37 cellular contexts compared by ENCODE assay signal in the genomic region with DNA sequence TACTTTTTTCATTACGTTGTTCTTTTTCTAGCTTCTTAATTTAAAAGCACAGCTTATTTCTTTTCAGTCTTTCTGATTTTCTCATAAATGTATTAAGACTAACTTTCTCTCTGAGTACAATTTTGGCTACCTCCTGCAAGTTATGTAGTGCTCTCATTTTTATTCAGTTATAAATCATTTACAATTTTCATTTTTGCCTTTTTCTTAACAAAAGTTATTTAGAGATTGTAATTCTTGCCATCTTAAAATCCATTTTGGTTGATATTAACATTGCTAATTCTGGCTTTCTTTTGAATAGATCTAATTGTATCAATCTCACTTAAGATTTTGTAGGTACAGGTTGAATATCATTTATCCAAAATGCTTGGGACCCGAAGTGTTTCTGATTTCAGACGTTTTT.
"Had no signal": no experiment of that assay in that cellular context is flagged by ENCODE, and none has a peak within 500 bp of the region (broad histone marks: within the 10 kb centered on the region; RNA-seq: fewer than 3 reads in every experiment).

No MANE protein-coding gene starts in this region.

- H3K27ac ChIP-seq: adrenal gland, ascending aorta, body of pancreas, brain microvascular endothelial cell, breast epithelium, cardiac muscle cell had no signal

- H3K4me1 ChIP-seq: adrenal gland, ascending aorta, body of pancreas, breast epithelium had no signal

- H3K4me3 Mint-ChIP-seq: activated naive CD4-positive, alpha-beta T cell treated with anti-CD3 and anti-CD28 coated beads for 36 hours; activated naive CD4-positive, alpha-beta T cell treated with anti-CD3 and anti-CD28 coated beads, Interleukin-2, amount 10 ng/mL, durations not matched to agents 7 days and 5 days; activated naive CD4-positive, alpha-beta T cell treated with anti-CD3 and anti-CD28 coated beads, Interleukin-2, amount 50 U/mL, for 24 hours; activated naive CD8-positive, alpha-beta T cell; activated naive CD8-positive, alpha-beta T cell treated with anti-CD3 and anti-CD28 coated beads for 36 hours; activated naive CD8-positive, alpha-beta T cell treated with anti-CD3 and anti-CD28 coated beads, Interleukin-2, amount 10 ng/mL, durations not matched to agents 7 days and 5 days; activated naive CD8-positive, alpha-beta T cell treated with anti-CD3 and anti-CD28 coated beads, Interleukin-2, amount 50 U/mL, for 24 hours; activated T-cell treated with anti-CD3 and anti-CD28 coated beads, Interleukin-2, amount 50 U/mL, for 24 hours; activated T-cell treated with anti-CD3 and anti-CD28 coated beads, Interleukin-2, amount 50 U/mL, for 4 hours; activated T-cell treated with anti-CD3 and anti-CD28 coated beads, Interleukin-2, amount 50 U/mL, for 72 hours; activated T-helper 1 cell treated with anti-CD3 and anti-CD28 coated beads, Interleukin-12 subunit alpha, Interleukin-12 subunit beta, Interleukin-2, Interleukin-4 antibody, amounts not matched to agents 30 ng/mL and 10 ng/mL and 1 ng/mL, durations not matched to agents 14 hours and 24 hours and 36 hours; activated T-helper 17 cell treated with anti-CD3 and anti-CD28 coated beads, Interleukin-2, amount 50 U/mL, for 72 hours; brain; central memory CD8-positive, alpha-beta T cell had no signal

- H3K9me3 ChIP-seq: adrenal gland, ascending aorta, body of pancreas, breast epithelium had no signal

- H3K27me3 ChIP-seq: ascending aorta, body of pancreas, breast epithelium had no signal

- H3K9me3 Mint-ChIP-seq: activated naive CD4-positive, alpha-beta T cell treated with anti-CD3 and anti-CD28 coated beads for 36 hours; activated naive CD4-positive, alpha-beta T cell treated with anti-CD3 and anti-CD28 coated beads, Interleukin-2, amount 10 ng/mL, durations not matched to agents 7 days and 5 days; activated naive CD4-positive, alpha-beta T cell treated with anti-CD3 and anti-CD28 coated beads, Interleukin-2, amount 50 U/mL, for 24 hours; activated naive CD4-positive, alpha-beta T cell treated with anti-CD3 and anti-CD28 coated beads, Interleukin-2, amount 50 U/mL, for 72 hours; activated naive CD8-positive, alpha-beta T cell treated with anti-CD3 and anti-CD28 coated beads for 36 hours; activated naive CD8-positive, alpha-beta T cell treated with anti-CD3 and anti-CD28 coated beads, Interleukin-2, amount 10 ng/mL, durations not matched to agents 7 days and 5 days; activated naive CD8-positive, alpha-beta T cell treated with anti-CD3 and anti-CD28 coated beads, Interleukin-2, amount 50 U/mL, for 24 hours; activated T-cell treated with anti-CD3 and anti-CD28 coated beads, Interleukin-2, amount 50 U/mL, for 24 hours; activated T-cell treated with anti-CD3 and anti-CD28 coated beads, Interleukin-2, amount 50 U/mL, for 4 hours; activated T-cell treated with anti-CD3 and anti-CD28 coated beads, Interleukin-2, amount 50 U/mL, for 72 hours; activated T-helper 1 cell treated with anti-CD3 and anti-CD28 coated beads, Interleukin-12 subunit alpha, Interleukin-12 subunit beta, Interleukin-2, Interleukin-4 antibody, amounts not matched to agents 30 ng/mL and 10 ng/mL and 1 ng/mL, durations not matched to agents 14 hours and 24 hours and 36 hours; activated T-helper 17 cell treated with anti-CD3 and anti-CD28 coated beads, Interleukin-2, amount 50 U/mL, for 72 hours; activated T-helper 2 cell treated with anti-CD3 and anti-CD28 coated beads, Interferon-gamma antibody, Interleukin-2, Interleukin-4, amounts not matched to agents 10 μg/mL and 5 μg/mL and 100 μg/mL, durations not matched to agents 14 hours and 24 hours and 36 hours; central memory CD8-positive, alpha-beta T cell had no signal

- H3K27me3 Mint-ChIP-seq: activated naive CD4-positive, alpha-beta T cell treated with anti-CD3 and anti-CD28 coated beads, Interleukin-2, amount 50 U/mL, for 24 hours; activated naive CD8-positive, alpha-beta T cell treated with anti-CD3 and anti-CD28 coated beads for 36 hours; central memory CD8-positive, alpha-beta T cell had no signal

- ATAC-seq: activated naive CD4-positive, alpha-beta T cell treated with anti-CD3 and anti-CD28 coated beads, Interleukin-2, amount 50 U/mL, for 72 hours; activated naive CD8-positive, alpha-beta T cell treated with anti-CD3 and anti-CD28 coated beads, Interleukin-2, amount 50 U/mL, for 24 hours; activated T-cell treated with anti-CD3 and anti-CD28 coated beads, Interleukin-2, amount 50 U/mL, for 4 hours; activated T-cell treated with anti-CD3 and anti-CD28 coated beads, Interleukin-2, amount 50 U/mL, for 72 hours; activated T-helper 17 cell treated with anti-CD3 and anti-CD28 coated beads, Interleukin-2, amount 50 U/mL, for 72 hours; body of pancreas had no signal

- H3K27ac Mint-ChIP-seq: activated naive CD4-positive, alpha-beta T cell treated with anti-CD3 and anti-CD28 coated beads for 36 hours; activated naive CD4-positive, alpha-beta T cell treated with anti-CD3 and anti-CD28 coated beads, Interleukin-2, amount 10 ng/mL, durations not matched to agents 7 days and 5 days; activated naive CD4-positive, alpha-beta T cell treated with anti-CD3 and anti-CD28 coated beads, Interleukin-2, amount 50 U/mL, for 24 hours; activated naive CD4-positive, alpha-beta T cell treated with anti-CD3 and anti-CD28 coated beads, Interleukin-2, amount 50 U/mL, for 72 hours; activated naive CD8-positive, alpha-beta T cell; activated naive CD8-positive, alpha-beta T cell treated with anti-CD3 and anti-CD28 coated beads for 36 hours; activated naive CD8-positive, alpha-beta T cell treated with anti-CD3 and anti-CD28 coated beads, Interleukin-2, amount 10 ng/mL, durations not matched to agents 7 days and 5 days; activated naive CD8-positive, alpha-beta T cell treated with anti-CD3 and anti-CD28 coated beads, Interleukin-2, amount 50 U/mL, for 24 hours; activated T-cell treated with anti-CD3 and anti-CD28 coated beads, Interleukin-2, amount 50 U/mL, for 24 hours; activated T-cell treated with anti-CD3 and anti-CD28 coated beads, Interleukin-2, amount 50 U/mL, for 72 hours; activated T-helper 1 cell treated with anti-CD3 and anti-CD28 coated beads, Interleukin-12 subunit alpha, Interleukin-12 subunit beta, Interleukin-2, Interleukin-4 antibody, amounts not matched to agents 30 ng/mL and 10 ng/mL and 1 ng/mL, durations not matched to agents 14 hours and 24 hours and 36 hours; activated T-helper 17 cell treated with anti-CD3 and anti-CD28 coated beads, Interleukin-2, amount 50 U/mL, for 72 hours; activated T-helper 2 cell treated with anti-CD3 and anti-CD28 coated beads, Interferon-gamma antibody, Interleukin-2, Interleukin-4, amounts not matched to agents 10 μg/mL and 5 μg/mL and 100 μg/mL, durations not matched to agents 14 hours and 24 hours and 36 hours; brain had no signal

- H3K4me3 ChIP-seq: adrenal gland, ascending aorta, body of pancreas, breast epithelium, cardiac muscle cell had no signal

- DNase-seq: activated effector memory CD4-positive, alpha-beta T cell treated with anti-CD3 and anti-CD28 coated beads, Interleukin-2, amount 50 U/mL, for 16 hours; activated effector memory CD4-positive, alpha-beta T cell treated with Interleukin-2 at 50 U/mL for 16 hours; activated gamma-delta T cell; activated gamma-delta T cell treated with Interleukin-2 at 50 U/mL for 16 hours; activated naive CD4-positive, alpha-beta T cell; activated naive CD4-positive, alpha-beta T cell treated with anti-CD3 and anti-CD28 coated beads for 36 hours; activated naive CD4-positive, alpha-beta T cell treated with anti-CD3 and anti-CD28 coated beads, Interleukin-2, amount 10 ng/mL, durations not matched to agents 7 days and 5 days; activated naive CD4-positive, alpha-beta T cell treated with anti-CD3 and anti-CD28 coated beads, Interleukin-2, amount 50 U/mL, for 16 hours; activated naive CD4-positive, alpha-beta T cell treated with Interleukin-2 at 50 U/mL for 16 hours; activated naive CD8-positive, alpha-beta T cell treated with anti-CD3 and anti-CD28 coated beads for 36 hours; activated naive CD8-positive, alpha-beta T cell treated with anti-CD3 and anti-CD28 coated beads, Interleukin-2, amount 10 ng/mL, durations not matched to agents 7 days and 5 days; activated naive CD8-positive, alpha-beta T cell treated with anti-CD3 and anti-CD28 coated beads, Interleukin-2, amount 50 U/mL, for 24 hours; activated T-cell treated with anti-CD3 and anti-CD28 coated beads, Interleukin-2, amount 50 U/mL, for 24 hours; activated T-cell treated with anti-CD3 and anti-CD28 coated beads, Interleukin-2, amount 50 U/mL, for 4 hours; activated T-cell treated with anti-CD3 and anti-CD28 coated beads, Interleukin-2, amount 50 U/mL, for 48 hours; activated T-cell treated with anti-CD3 and anti-CD28 coated beads, Interleukin-2, amount 50 U/mL, for 72 hours; adrenal gland; amniotic stem cell; amygdala; anterior cingulate cortex; aorta; body of pancreas; brain microvascular endothelial cell; caudate nucleus; central memory CD4-positive, alpha-beta T cell; cerebellar nuclear complex had no signal

- H3K36me3 Mint-ChIP-seq: activated naive CD4-positive, alpha-beta T cell treated with anti-CD3 and anti-CD28 coated beads, Interleukin-2, amount 10 ng/mL, durations not matched to agents 7 days and 5 days; activated naive CD4-positive, alpha-beta T cell treated with anti-CD3 and anti-CD28 coated beads, Interleukin-2, amount 50 U/mL, for 24 hours; activated naive CD4-positive, alpha-beta T cell treated with anti-CD3 and anti-CD28 coated beads, Interleukin-2, amount 50 U/mL, for 72 hours; activated naive CD8-positive, alpha-beta T cell; activated naive CD8-positive, alpha-beta T cell treated with anti-CD3 and anti-CD28 coated beads for 36 hours; activated naive CD8-positive, alpha-beta T cell treated with anti-CD3 and anti-CD28 coated beads, Interleukin-2, amount 10 ng/mL, durations not matched to agents 7 days and 5 days; brain had no signal

- H3K36me3 ChIP-seq: adrenal gland, ascending aorta, brain microvascular endothelial cell, breast epithelium, cardiac muscle cell had no signal
